In genomic region chr12:53431187-53431586, GRCh38 we compare ENCODE assay signal across 18 cellular contexts. TPM values are rescaled to one million over a fixed set of nuclear protein-coding genes. Genes with fewer than 3 reads are reported as not detected.
DNase-seq lines count a peak whose midpoint lies in the region; ATAC-seq, FAIRE-seq and TF ChIP-seq lines count a peak whose summit lies in the region.
"Had no signal": no experiment of that assay in that cellular context is flagged by ENCODE, and none has a peak within 500 bp of the region (broad histone marks: within the 10 kb centered on the region; RNA-seq: fewer than 3 reads in every experiment).

No MANE protein-coding gene starts in this region.

- TF ChIP-seq RAD21 in A549 (conservative IDR thresholded peaks at IDR 0.05 in 1 of 2, IDR thresholded peaks at IDR 0.05 in 1 of 2) (no peak), IMR-90 (IDR thresholded peaks at IDR 0.05; ENCODE audit: low read length) (no peak)

- no peaks in the 10 kb centered on the region for H3K36me3 ChIP-seq in IMR-90 (ENCODE audit: control insufficient read depth, insufficient read depth, low read length)
- no peaks in the 10 kb centered on the region for H3K36me3 ChIP-seq in sigmoid colon
- H3K36me3 ChIP-seq: SJSA1 had no signal

- DNase-seq in A549 (ENCODE audit: low read depth in 1 of 2, low spot score in 1 of 2) (peak in 1 of 2 experiments; percentile 41), IMR-90 (peak; percentile 49), fibroblast of gingiva (ENCODE audit: low read depth) (peak; percentile 38), sigmoid colon (peak; percentile 32), Kasumi-1 (lab: John Stamatoyannopoulos, UW) (no peak), GM12892 (ENCODE audit: insufficient read length) (no peak)
- DNase-seq in activated naive CD4-positive, alpha-beta T cell treated with anti-CD3 and anti-CD28 coated beads, Interleukin-2, amount 50 U/mL, for 16 hours = no peak
- DNase-seq: COR-L47, DMS153, H7, NCI-H1417, NCI-H1930, NCI-H446 treated with DMSO at 0.1 percent for 48 hours, OCI-M1 had no signal

- H2BK15ac ChIP-seq in IMR-90 (ENCODE audit: low read depth, low read length) = no peak overlapping the region

- no peak overlapping the region for H3K4ac ChIP-seq in IMR-90 (ENCODE audit: low read depth, low read length)

- BruUV-seq in IMR-90 (replicated peaks; lab: Mats Ljungman, UMichigan) = no TSS peak

- peak overlapping the region; percentile 74 for H2AFZ ChIP-seq in IMR-90 (replicated peaks; ENCODE audit: low read length, poor library complexity)

- FAIRE-seq in A549 (lab: Jason Lieb, UNC) = no peak
- FAIRE-seq in GM12892 (lab: Jason Lieb, UNC) = no peak

- no peak overlapping the region for H3K14ac ChIP-seq in IMR-90 (replicated peaks; ENCODE audit: low read depth, low read length)

- TF ChIP-seq CTCF in A549 (IDR thresholded peaks at IDR 0.05) (no peak), IMR-90 (conservative IDR thresholded peaks at IDR 0.05; ENCODE audit: low read depth, low read length) (no peak), sigmoid colon (IDR thresholded peaks at IDR 0.05) (no peak)

- H4K5ac ChIP-seq in IMR-90 (ENCODE audit: low read depth, low read length) = no peak overlapping the region

- no peak overlapping the region for H2AK5ac ChIP-seq in IMR-90 (ENCODE audit: low read depth, low read length)

- no peaks in the 10 kb centered on the region for H3K79me1 ChIP-seq in IMR-90 (ENCODE audit: low read depth in 1 of 2, low read length in 2 of 2)

- no peaks in the 10 kb centered on the region for H3K9me3 ChIP-seq in A549
- no peaks in the 10 kb centered on the region for H3K9me3 ChIP-seq in IMR-90 (ENCODE audit: control insufficient read depth, insufficient read depth, low read length)
- no peaks in the 10 kb centered on the region for H3K9me3 ChIP-seq in sigmoid colon
- H3K9me3 ChIP-seq: SJSA1 had no signal

- H3K27ac ChIP-seq in A549 = peak overlapping the region; percentile 63 to 85; a peak in 5 of 6 replicates
- no peak overlapping the region for H3K27ac ChIP-seq in IMR-90 (ENCODE audit: insufficient read depth, low read length)
- H3K27ac ChIP-seq in sigmoid colon = no peak overlapping the region
- H3K27ac ChIP-seq: RWPE1, SJSA1 had no signal

- H3K18ac ChIP-seq in IMR-90 (ENCODE audit: low read depth, low read length) = no peak overlapping the region

- H4K20me1 ChIP-seq in IMR-90 (ENCODE audit: insufficient read depth, low read length) = peaks cover 6% of the 10 kb centered on the region

- H2BK120ac ChIP-seq in IMR-90 (ENCODE audit: low read depth, low read length) = no peak overlapping the region

- H2BK20ac ChIP-seq in IMR-90 (ENCODE audit: low read depth, low read length) = no peak overlapping the region

- H2AK9ac ChIP-seq in IMR-90 (replicated peaks; ENCODE audit: low read depth, low read length, poor library complexity) = no peak overlapping the region

- no peak overlapping the region for H4K8ac ChIP-seq in IMR-90 (ENCODE audit: low read depth in 2 of 2, low read length in 2 of 2)

- dilution Hi-C loops in IMR-90 (cut with HindIII; ENCODE audit: low sequenced_read_pairs, unreplicated experiment) = no loop called here

- in situ Hi-C loops in IMR-90 (cut with MboI; ENCODE audit: low sequenced_read_pairs) = no loop called here

- TF ChIP-seq POLR2A in A549 (IDR thresholded peaks at IDR 0.05; ENCODE audit: low read length) = no peak
- TF ChIP-seq POLR2A in IMR-90 (IDR thresholded peaks at IDR 0.05; ENCODE audit: low read depth, low read length) = no peak
- TF ChIP-seq POLR2A in sigmoid colon (IDR thresholded peaks at IDR 0.05) = no peak
- TF ChIP-seq POLR2A in GM12892 (IDR thresholded peaks at IDR 0.05; ENCODE audit: low read depth, low read length) = no peak

- H3K56ac ChIP-seq in IMR-90 (ENCODE audit: extremely low read depth, insufficient read depth, low read length) = no peak overlapping the region

- WGBS in A549 (ENCODE audit: missing lambda C conversion rate) = 42% methylated on average over 7 of the region's 7 CpGs
- 64% methylated on average over 3 of the region's 7 CpGs; no CpG with 5 or more reads in 1 of the 2 experiments for WGBS in IMR-90 (ENCODE audit: extremely low coverage in 2 of 2, insufficient read length in 1 of 2), 2 experiments
- WGBS in sigmoid colon, 2 donors = 74 to 85% methylated on average over 7 of the region's 7 CpGs

- ATAC-seq in A549 = peak in 1 of 2 experiments; percentile 23; a peak in 3 of 6 replicates
- peak; percentile 22 for ATAC-seq in IMR-90 (ENCODE audit: low read depth)

- POLR2A ChIA-PET in A549 (lab: Yijun Ruan, JAX) (interaction anchor here (1.6 kb wide), 1 partner anchor 10 kb away, joined by 7 read pairs; the partner anchor contains the start of gene PRR13), IMR-90 (lab: Charles Lee; ENCODE audit: unreplicated experiment) (no interaction called here)

- H2BK5ac ChIP-seq in IMR-90 (ENCODE audit: low read depth, low read length, poor library complexity, severe bottlenecking) = no peak overlapping the region

- H3K4me1 ChIP-seq in A549 (peaks cover 45% of the 10 kb centered on the region), IMR-90 (ENCODE audit: control insufficient read depth, insufficient read depth, low read length) (peaks cover 5% of the 10 kb centered on the region; the same call in 1 of the 2 replicates), sigmoid colon (no peaks in the 10 kb centered on the region)

- TF ChIP-seq EP300 in A549 (IDR thresholded peaks at IDR 0.05) (no peak), sigmoid colon (IDR thresholded peaks at IDR 0.05) (no peak)

- H3K27me3 ChIP-seq in IMR-90 (ENCODE audit: control insufficient read depth, insufficient read depth, low read length) (no peaks in the 10 kb centered on the region), sigmoid colon (no peaks in the 10 kb centered on the region)
- H3K27me3 ChIP-seq: SJSA1 had no signal

- H3K23ac ChIP-seq in IMR-90 (ENCODE audit: low read depth, low read length) = no peak overlapping the region

- intact Hi-C loops in IMR-90 (cut with micrococcal nuclease) (no loop called here), sigmoid colon (cut with DNase I) (no loop called here)

- H3K9ac ChIP-seq in IMR-90 (ENCODE audit: low read depth, low read length) = no peak overlapping the region

- H4K91ac ChIP-seq in IMR-90 (ENCODE audit: insufficient read depth, low read depth, low read length) = no peak overlapping the region

- peak overlapping the region; percentile 57 for H3K4me2 ChIP-seq in A549
- H3K4me2 ChIP-seq in IMR-90 (ENCODE audit: low read depth, low read length) = no peak overlapping the region

- H3K9me1 ChIP-seq in IMR-90 (ENCODE audit: insufficient read depth, low read length) = peaks cover 18% of the 10 kb centered on the region; the same call in 1 of the 2 replicates

- no peak overlapping the region for H3K4me3 ChIP-seq in A549
- no peak overlapping the region for H3K4me3 ChIP-seq in IMR-90 (ENCODE audit: insufficient read depth, low read depth, low read length)
- no peak overlapping the region for H3K4me3 ChIP-seq in sigmoid colon
- H3K4me3 ChIP-seq: SJSA1 had no signal

- CTCF ChIA-PET in A549 (lab: Yijun Ruan, JAX) = interaction anchor here (1.1 to 16.7 kb wide), 9 partner anchors 9 to 107 kb away, joined by 3 to 408 read pairs (median 4); partner anchors contain the start of gene PRR13
- CTCF ChIA-PET in IMR-90 (lab: Yijun Ruan, JAX) = no interaction called here

RNA-seq across cellular contexts. Expression of gene AMHR2, which starts 7.5 kb away (rescaled TPM):
- polyA plus RNA-seq in A549 (2011; rRNA removed) (0.12 and 0.16 TPM in 2 replicates), A549 (2017; fragmentation: RNase III; extraction: RNeasy Plus Mini Kit Qiagen cat#74134 plus additional on column Dnase treatment) (0.13 to 0.22 TPM (median 0.18 TPM) in 3 replicates), IMR-90 (2012; rRNA removed) (not detected in 2 replicates), sigmoid colon (under 1 TPM in 1 of 3 donors, not detected in 2; 0.60 TPM)
- polyA plus RNA-seq in A549 (2012; cell fraction: cytosol; rRNA removed) = 0.67 and 0.80 TPM in 2 replicates
- 0.84 and 1.1 TPM in 2 replicates for polyA plus RNA-seq in A549 (2012; cell fraction: nucleus; rRNA removed)
- 0.49 and 0.62 TPM in 2 replicates for polyA minus RNA-seq in A549 (2011; rRNA and poly(A)+ RNA removed)
- total RNA-seq in IMR-90 (2012; rRNA removed) (not detected in 2 replicates), sigmoid colon (not detected)
- not detected in 2 replicates for polyA plus RNA-seq in IMR-90 (2012; cell fraction: cytosol; rRNA removed)
- 0.04 TPM in 1 of 2 replicates, not detected in the other for polyA plus RNA-seq in IMR-90 (2012; cell fraction: nucleus; rRNA removed; ENCODE audit: low replicate concordance)
- polyA plus RNA-seq in GM12892 (2012; ENCODE audit: missing spikeins) = not detected
- total RNA-seq: LHCN-M2, SJSA1 had no signal
- polyA plus RNA-seq: IgD-negative memory B cell had no signal

RNA-seq across cellular contexts. Expression of gene PRR13, which starts 10.3 kb away (rescaled TPM):
- polyA plus RNA-seq in A549 (2011; rRNA removed) = 203 and 257 TPM in 2 replicates
- polyA plus RNA-seq in A549 (2012; cell fraction: cytosol; rRNA removed) = 214 and 245 TPM in 2 replicates
- polyA plus RNA-seq in A549 (2012; cell fraction: nucleus; rRNA removed) = 99.6 and 118 TPM in 2 replicates
- polyA plus RNA-seq in A549 (2017; fragmentation: RNase III; extraction: RNeasy Plus Mini Kit Qiagen cat#74134 plus additional on column Dnase treatment) = 210 to 248 TPM (median 221 TPM) in 3 replicates
- polyA minus RNA-seq in A549 (2011; rRNA and poly(A)+ RNA removed) = 200 and 213 TPM in 2 replicates
- 25.5 and 31.4 TPM in 2 replicates for total RNA-seq in IMR-90 (2012; rRNA removed)
- polyA plus RNA-seq in IMR-90 (2012; rRNA removed) = 95.7 and 114 TPM in 2 replicates
- polyA plus RNA-seq in IMR-90 (2012; cell fraction: cytosol; rRNA removed) = 64.4 and 67.7 TPM in 2 replicates
- 27.8 and 46.6 TPM in 2 replicates for polyA plus RNA-seq in IMR-90 (2012; cell fraction: nucleus; rRNA removed; ENCODE audit: low replicate concordance)
- 10 to 100 TPM; 46.7 to 68.1 (median 55.1) TPM for total RNA-seq in sigmoid colon
- 100 to 1,000 TPM; 521 to 955 (median 870) TPM for polyA plus RNA-seq in sigmoid colon
- polyA plus RNA-seq in GM12892 (2012; ENCODE audit: missing spikeins) = 227 TPM

RNA-seq across cellular contexts. Expression of gene PCBP2, which starts 20.7 kb away (rescaled TPM):
- polyA plus RNA-seq in A549 (2011; rRNA removed) = 367 and 604 TPM in 2 replicates
- 705 and 750 TPM in 2 replicates for polyA plus RNA-seq in A549 (2012; cell fraction: cytosol; rRNA removed)
- polyA plus RNA-seq in A549 (2012; cell fraction: nucleus; rRNA removed) = 500 and 631 TPM in 2 replicates
- polyA plus RNA-seq in A549 (2017; fragmentation: RNase III; extraction: RNeasy Plus Mini Kit Qiagen cat#74134 plus additional on column Dnase treatment) = 546 to 553 TPM (median 551 TPM) in 3 replicates
- polyA minus RNA-seq in A549 (2011; rRNA and poly(A)+ RNA removed) = 1,540 and 1,566 TPM in 2 replicates
- 190 and 198 TPM in 2 replicates for total RNA-seq in IMR-90 (2012; rRNA removed)
- 409 and 586 TPM in 2 replicates for polyA plus RNA-seq in IMR-90 (2012; rRNA removed)
- polyA plus RNA-seq in IMR-90 (2012; cell fraction: cytosol; rRNA removed) = 248 and 496 TPM in 2 replicates
- 390 and 761 TPM in 2 replicates for polyA plus RNA-seq in IMR-90 (2012; cell fraction: nucleus; rRNA removed; ENCODE audit: low replicate concordance)
- total RNA-seq in sigmoid colon = 100 to 1,000 TPM; 397 to 661 (median 417) TPM
- polyA plus RNA-seq in sigmoid colon = 100 to 1,000 TPM; 333 to 455 (median 401) TPM
- polyA plus RNA-seq in GM12892 (2012; ENCODE audit: missing spikeins) = 590 TPM

RNA-seq across cellular contexts. Expression of gene SP1, which starts 51.2 kb away (rescaled TPM):
- 53.2 and 56.6 TPM in 2 replicates for polyA plus RNA-seq in A549 (2011; rRNA removed)
- 14.0 and 18.8 TPM in 2 replicates for polyA plus RNA-seq in A549 (2012; cell fraction: cytosol; rRNA removed)
- polyA plus RNA-seq in A549 (2012; cell fraction: nucleus; rRNA removed) = 15.5 and 19.0 TPM in 2 replicates
- 24.0 to 24.5 TPM (median 24.2 TPM) in 3 replicates for polyA plus RNA-seq in A549 (2017; fragmentation: RNase III; extraction: RNeasy Plus Mini Kit Qiagen cat#74134 plus additional on column Dnase treatment)
- polyA minus RNA-seq in A549 (2011; rRNA and poly(A)+ RNA removed) = 176 and 220 TPM in 2 replicates
- 45.0 and 53.6 TPM in 2 replicates for total RNA-seq in IMR-90 (2012; rRNA removed)
- 19.7 and 21.2 TPM in 2 replicates for polyA plus RNA-seq in IMR-90 (2012; rRNA removed)
- 4.3 and 9.9 TPM in 2 replicates for polyA plus RNA-seq in IMR-90 (2012; cell fraction: cytosol; rRNA removed)
- 24.6 and 42.1 TPM in 2 replicates for polyA plus RNA-seq in IMR-90 (2012; cell fraction: nucleus; rRNA removed; ENCODE audit: low replicate concordance)
- 10 to 100 TPM; 53.2 to 69.8 (median 61.0) TPM for total RNA-seq in sigmoid colon
- polyA plus RNA-seq in sigmoid colon = 10 to 100 TPM; 11.4 to 32.8 (median 16.0) TPM
- polyA plus RNA-seq in GM12892 (2012; ENCODE audit: missing spikeins) = 16.9 TPM

Comparison
In these comparisons a context has a peak if more than half of its experiments do, and no peak if none do; other contexts are left out.
1. DNase-seq: peak in IMR-90 (single experiment), fibroblast of gingiva (single experiment) and sigmoid colon (single experiment); none in Kasumi-1 (0 of 2), GM12892 (single experiment) and activated naive CD4-positive, alpha-beta T cell treated with anti-CD3 and anti-CD28 coated beads, Interleukin-2, amount 50 U/mL, for 16 hours (single experiment).
2. H3K27ac ChIP-seq: peak in A549 (2 of 2); none in IMR-90 (single experiment) and sigmoid colon (0 of 4).